In genomic region chr5:131344288-131344687, GRCh38 we compare ENCODE assay signal across 6 cellular contexts.
A peak's percentile ranks its signal among the peaks of the same experiment; 100 is the strongest.
DNase-seq lines count a peak whose midpoint lies in the region; ATAC-seq and TF ChIP-seq lines count a peak whose summit lies in the region.
"Not testable (repeated sequence)": the region's sequence is repeated elsewhere in the genome, so short reads cannot be mapped to it uniquely, and the experiment has no call there.

No MANE protein-coding gene starts in this region.

- POLR2A ChIA-PET in CD8-positive, alpha-beta T cell (lab: Charles Lee) = not testable (repeated sequence)
- POLR2A ChIA-PET in activated CD8-positive, alpha-beta T cell treated with anti-CD3 and anti-CD28 coated beads for 36 hours (lab: Charles Lee) = interaction anchor here (1.1 to 1.3 kb wide), 2 partner anchors 23 to 72 kb away, joined by 3 read pairs; no protein-coding TSS in a partner anchor

- H3K4me3 Mint-ChIP-seq in CD8-positive, alpha-beta T cell = peak overlapping the region; percentile 8
- H3K4me3 Mint-ChIP-seq in T-helper 17 cell = peak overlapping the region; percentile 63
- not testable (repeated sequence) for H3K4me3 Mint-ChIP-seq in activated CD8-positive, alpha-beta T cell treated with anti-CD3 and anti-CD28 coated beads for 36 hours; activated T-helper 2 cell treated with anti-CD3 and anti-CD28 coated beads, Interferon-gamma antibody, Interleukin-2, Interleukin-4, amounts not matched to agents 10 μg/mL and 5 μg/mL and 100 μg/mL, durations not matched to agents 14 hours and 24 hours and 36 hours (ENCODE audit: low read depth)
- peak overlapping the region; percentile 49 to 69 for H3K4me3 Mint-ChIP-seq in effector memory CD8-positive, alpha-beta T cell

- not testable (repeated sequence) for H3K27ac ChIP-seq in CD8-positive, alpha-beta T cell (ENCODE audit: low read depth, low read length)

- H3K9me3 ChIP-seq in CD8-positive, alpha-beta T cell (ENCODE audit: low read length); T-helper 17 cell (ENCODE audit: control insufficient read depth, low read length, poor library complexity, severe bottlenecking): not testable (repeated sequence)

- H3K4me1 ChIP-seq in CD8-positive, alpha-beta T cell (ENCODE audit: insufficient read depth, low read length) = peaks cover 43% of the 10 kb centered on the region

- not testable (repeated sequence) for H3K4me3 ChIP-seq in CD8-positive, alpha-beta T cell (ENCODE audit: low read depth, low read length)

- not testable (repeated sequence) for H3K36me3 ChIP-seq in CD8-positive, alpha-beta T cell (ENCODE audit: insufficient read depth, low read length)

- not testable (repeated sequence) for ATAC-seq in CD8-positive, alpha-beta T cell; T-helper 17 cell; activated CD8-positive, alpha-beta T cell treated with anti-CD3 and anti-CD28 coated beads for 36 hours; activated naive CD4-positive, alpha-beta T cell treated with anti-CD3 and anti-CD28 coated beads, Interleukin-2, amount 50 U/mL, for 72 hours; effector memory CD8-positive, alpha-beta T cell (replicated peaks)

- peak in 1 of 7 experiments; percentile 9 for DNase-seq in CD8-positive, alpha-beta T cell
- DNase-seq in T-helper 17 cell; activated CD8-positive, alpha-beta T cell treated with anti-CD3 and anti-CD28 coated beads for 36 hours; activated T-helper 2 cell treated with anti-CD3 and anti-CD28 coated beads, Interferon-gamma antibody, Interleukin-2, Interleukin-4, amounts not matched to agents 10 μg/mL and 5 μg/mL and 100 μg/mL, durations not matched to agents 14 hours and 24 hours and 36 hours (ENCODE audit: low spot score); activated naive CD4-positive, alpha-beta T cell treated with anti-CD3 and anti-CD28 coated beads, Interleukin-2, amount 50 U/mL, for 72 hours (ENCODE audit: low spot score in 2 of 2); effector memory CD8-positive, alpha-beta T cell: not testable (repeated sequence)

- TF ChIP-seq CTCF in CD8-positive, alpha-beta T cell (IDR thresholded peaks at IDR 0.05); activated CD8-positive, alpha-beta T cell treated with anti-CD3 and anti-CD28 coated beads for 36 hours (IDR thresholded peaks at IDR 0.05): not testable (repeated sequence)

- H3K36me3 Mint-ChIP-seq in CD8-positive, alpha-beta T cell = peaks cover 90% of the 10 kb centered on the region
- not testable (repeated sequence) for H3K36me3 Mint-ChIP-seq in T-helper 17 cell (ENCODE audit: low read depth)
- peaks cover 91% of the 10 kb centered on the region for H3K36me3 Mint-ChIP-seq in activated CD8-positive, alpha-beta T cell treated with anti-CD3 and anti-CD28 coated beads for 36 hours (ENCODE audit: low read depth)
- peaks cover 90% of the 10 kb centered on the region for H3K36me3 Mint-ChIP-seq in activated T-helper 2 cell treated with anti-CD3 and anti-CD28 coated beads, Interferon-gamma antibody, Interleukin-2, Interleukin-4, amounts not matched to agents 10 μg/mL and 5 μg/mL and 100 μg/mL, durations not matched to agents 14 hours and 24 hours and 36 hours (ENCODE audit: low read depth)
- peaks cover 46 to 73% of the 10 kb centered on the region in 2 donors for H3K36me3 Mint-ChIP-seq in activated naive CD4-positive, alpha-beta T cell treated with anti-CD3 and anti-CD28 coated beads, Interleukin-2, amount 50 U/mL, for 72 hours
- peaks cover 83% of the 10 kb centered on the region for H3K36me3 Mint-ChIP-seq in effector memory CD8-positive, alpha-beta T cell (ENCODE audit: insufficient read depth)

- H3K27ac Mint-ChIP-seq in CD8-positive, alpha-beta T cell = not testable (repeated sequence)
- peak overlapping the region; percentile 89 for H3K27ac Mint-ChIP-seq in T-helper 17 cell
- peak overlapping the region; percentile 62 for H3K27ac Mint-ChIP-seq in activated CD8-positive, alpha-beta T cell treated with anti-CD3 and anti-CD28 coated beads for 36 hours
- H3K27ac Mint-ChIP-seq in activated T-helper 2 cell treated with anti-CD3 and anti-CD28 coated beads, Interferon-gamma antibody, Interleukin-2, Interleukin-4, amounts not matched to agents 10 μg/mL and 5 μg/mL and 100 μg/mL, durations not matched to agents 14 hours and 24 hours and 36 hours = peak overlapping the region; percentile 53
- H3K27ac Mint-ChIP-seq in activated naive CD4-positive, alpha-beta T cell treated with anti-CD3 and anti-CD28 coated beads, Interleukin-2, amount 50 U/mL, for 72 hours = peak overlapping the region; percentile 78 to 95
- peak overlapping the region; percentile 87 to 93 for H3K27ac Mint-ChIP-seq in effector memory CD8-positive, alpha-beta T cell

- peaks cover 28% of the 10 kb centered on the region for H3K9me3 Mint-ChIP-seq in CD8-positive, alpha-beta T cell
- peaks cover 40% of the 10 kb centered on the region for H3K9me3 Mint-ChIP-seq in activated CD8-positive, alpha-beta T cell treated with anti-CD3 and anti-CD28 coated beads for 36 hours
- H3K9me3 Mint-ChIP-seq in activated T-helper 2 cell treated with anti-CD3 and anti-CD28 coated beads, Interferon-gamma antibody, Interleukin-2, Interleukin-4, amounts not matched to agents 10 μg/mL and 5 μg/mL and 100 μg/mL, durations not matched to agents 14 hours and 24 hours and 36 hours = peaks cover 43% of the 10 kb centered on the region
- H3K9me3 Mint-ChIP-seq in activated naive CD4-positive, alpha-beta T cell treated with anti-CD3 and anti-CD28 coated beads, Interleukin-2, amount 50 U/mL, for 72 hours = peaks cover 15 to 22% of the 10 kb centered on the region in 2 donors
- H3K9me3 Mint-ChIP-seq in effector memory CD8-positive, alpha-beta T cell = not testable (repeated sequence)

- H3K27me3 ChIP-seq in CD8-positive, alpha-beta T cell (ENCODE audit: insufficient read depth, low read length) = not testable (repeated sequence)

- not testable (repeated sequence) for H3K27me3 Mint-ChIP-seq in CD8-positive, alpha-beta T cell (ENCODE audit: low read depth); T-helper 17 cell; activated CD8-positive, alpha-beta T cell treated with anti-CD3 and anti-CD28 coated beads for 36 hours; activated T-helper 2 cell treated with anti-CD3 and anti-CD28 coated beads, Interferon-gamma antibody, Interleukin-2, Interleukin-4, amounts not matched to agents 10 μg/mL and 5 μg/mL and 100 μg/mL, durations not matched to agents 14 hours and 24 hours and 36 hours (ENCODE audit: low read depth); effector memory CD8-positive, alpha-beta T cell

- H3K4me1 Mint-ChIP-seq in CD8-positive, alpha-beta T cell (ENCODE audit: low read depth) = peaks cover 85% of the 10 kb centered on the region
- peaks cover 41% of the 10 kb centered on the region for H3K4me1 Mint-ChIP-seq in T-helper 17 cell
- H3K4me1 Mint-ChIP-seq in activated CD8-positive, alpha-beta T cell treated with anti-CD3 and anti-CD28 coated beads for 36 hours (ENCODE audit: low read depth) = peaks cover 80% of the 10 kb centered on the region
- peaks cover 44% of the 10 kb centered on the region for H3K4me1 Mint-ChIP-seq in activated T-helper 2 cell treated with anti-CD3 and anti-CD28 coated beads, Interferon-gamma antibody, Interleukin-2, Interleukin-4, amounts not matched to agents 10 μg/mL and 5 μg/mL and 100 μg/mL, durations not matched to agents 14 hours and 24 hours and 36 hours (ENCODE audit: low read depth)
- peaks cover 64 to 77% of the 10 kb centered on the region in 2 donors for H3K4me1 Mint-ChIP-seq in effector memory CD8-positive, alpha-beta T cell (ENCODE audit: low read depth in 2 of 2)

- intact Hi-C loops in CD8-positive, alpha-beta T cell (cut with DNase I, micrococcal nuclease) = loop anchor here (2.0 to 5.0 kb wide), 2 partner anchors 13 to 38 kb away; no protein-coding TSS in a partner anchor
- intact Hi-C loops in activated CD8-positive, alpha-beta T cell treated with anti-CD3 and anti-CD28 coated beads for 36 hours (cut with micrococcal nuclease) = not testable (repeated sequence)
- intact Hi-C loops in activated T-helper 2 cell treated with anti-CD3 and anti-CD28 coated beads, Interferon-gamma antibody, Interleukin-2, Interleukin-4, amounts not matched to agents 10 μg/mL and 5 μg/mL and 100 μg/mL, durations not matched to agents 14 hours and 24 hours and 36 hours (cut with micrococcal nuclease) = loop anchor here (5.0 kb wide), 1 partner anchor 47 kb away; no protein-coding TSS in a partner anchor

- CTCF ChIA-PET in CD8-positive, alpha-beta T cell (lab: Charles Lee) = interaction anchor here (0.8 to 2.2 kb wide), 3 partner anchors 12 to 73 kb away, joined by 4 to 6 read pairs (median 5); no protein-coding TSS in a partner anchor
- CTCF ChIA-PET in activated CD8-positive, alpha-beta T cell treated with anti-CD3 and anti-CD28 coated beads for 36 hours (lab: Charles Lee) = not testable (repeated sequence)
